In genomic region chr2:222926915-222927314, GRCh38 we compare ENCODE assay signal across 18 cellular contexts.
"Had no signal": no experiment of that assay in that cellular context is flagged by ENCODE, and none has a peak within 500 bp of the region (broad histone marks: within the 10 kb centered on the region; RNA-seq: fewer than 3 reads in every experiment).

No MANE protein-coding gene starts in this region.

- FAIRE-seq: endothelial cell of umbilical vein had no signal

- H3K27me3 ChIP-seq: colonic mucosa, heart left ventricle, sigmoid colon, stomach, transverse colon had no signal

- H3K27me3 Mint-ChIP-seq: natural killer cell treated with Interleukin-12 subunit alpha and Interleukin-12 subunit beta and Interleukin-15 and Interleukin-18, amount 100 ng/mL, for 72 hours had no signal

- H3K9me3 ChIP-seq: colonic mucosa, heart left ventricle, sigmoid colon, stomach, thoracic aorta, transverse colon had no signal

- ATAC-seq: heart left ventricle; left lobe of liver; natural killer cell treated with Interleukin-12 subunit alpha and Interleukin-12 subunit beta and Interleukin-15 and Interleukin-18, amount 100 ng/mL, for 72 hours had no signal

- DNase-seq: colonic mucosa; erythroblast; foreskin melanocyte; heart left ventricle; hypothalamus; islet precursor cell; mammary epithelial cell; sigmoid colon; stimulated activated CD4-positive, alpha-beta T cell treated with anti-CD3 and anti-CD28 coated beads, Interleukin-12 subunit alpha, Interleukin-12 subunit beta, amount 100 ng/mL, for 4 hours; stimulated activated naive CD4-positive, alpha-beta T cell; stomach; substantia nigra; transverse colon had no signal

- H3K27ac ChIP-seq: colonic mucosa, heart left ventricle, sigmoid colon, skin epidermis, stomach, thoracic aorta, transverse colon had no signal

- H3K4me3 ChIP-seq: colonic mucosa, heart left ventricle, sigmoid colon, skin epidermis, stomach, thoracic aorta, transverse colon had no signal

- H3K9me3 Mint-ChIP-seq: natural killer cell treated with Interleukin-12 subunit alpha and Interleukin-12 subunit beta and Interleukin-15 and Interleukin-18, amount 100 ng/mL, for 72 hours had no signal

- H3K4me3 Mint-ChIP-seq: natural killer cell treated with Interleukin-12 subunit alpha and Interleukin-12 subunit beta and Interleukin-15 and Interleukin-18, amount 100 ng/mL, for 72 hours had no signal

- H3K27ac Mint-ChIP-seq: natural killer cell treated with Interleukin-12 subunit alpha and Interleukin-12 subunit beta and Interleukin-15 and Interleukin-18, amount 100 ng/mL, for 72 hours had no signal

- H3K4me1 ChIP-seq: colonic mucosa, heart left ventricle, sigmoid colon, transverse colon had no signal
